In genomic region chr2:175730025-175730424, GRCh38 we compare ENCODE assay signal across 18 cellular contexts.
A peak's percentile ranks its signal among the peaks of the same experiment; 100 is the strongest.
DNase-seq lines count a peak whose midpoint lies in the region; FAIRE-seq and TF ChIP-seq lines count a peak whose summit lies in the region.
"Had no signal": no experiment of that assay in that cellular context is flagged by ENCODE, and none has a peak within 500 bp of the region (broad histone marks: within the 10 kb centered on the region; RNA-seq: fewer than 3 reads in every experiment).

No MANE protein-coding gene starts in this region.

- H3K4me3 Mint-ChIP-seq in activated T-helper 2 cell treated with anti-CD3 and anti-CD28 coated beads, Interferon-gamma antibody, Interleukin-2, Interleukin-4, amounts not matched to agents 10 μg/mL and 5 μg/mL and 100 μg/mL, durations not matched to agents 14 hours and 24 hours and 36 hours (ENCODE audit: low read depth), result no peak overlapping the region
- H3K4me3 Mint-ChIP-seq: B cell; CD8-positive, alpha-beta T cell; H9; IgD-negative memory B cell had no signal

- WGBS in hepatocyte (ENCODE audit: low lambda C conversion rate, missing lambda C conversion rate), result 22% methylated on average over 3 of the region's 3 CpGs
- WGBS in small intestine, 3 donors, result 5 to 48% (median 13%) methylated on average over 3 of the region's 3 CpGs

- H3K4me1 ChIP-seq in hepatocyte (ENCODE audit: insufficient read depth) (peaks cover 21% of the 10 kb centered on the region), small intestine (ENCODE audit: control insufficient read depth in 2 of 2, insufficient read depth in 1 of 2, low read depth in 1 of 2, low read length in 1 of 2) (peaks cover 1 to 4% of the 10 kb centered on the region in 2 donors)
- H3K4me1 ChIP-seq: BLaER1 treated with 17β-estradiol and CSF1 and Interleukin-3, amounts not matched to agents 10 nM and 100 nM had no signal

- H3K27ac Mint-ChIP-seq in activated T-helper 2 cell treated with anti-CD3 and anti-CD28 coated beads, Interferon-gamma antibody, Interleukin-2, Interleukin-4, amounts not matched to agents 10 μg/mL and 5 μg/mL and 100 μg/mL, durations not matched to agents 14 hours and 24 hours and 36 hours, result no peak overlapping the region
- H3K27ac Mint-ChIP-seq: B cell; CD8-positive, alpha-beta T cell; H9; IgD-negative memory B cell had no signal

- H3K4me2 ChIP-seq in hepatocyte, result peak overlapping the region; percentile 41
- H3K4me2 ChIP-seq: BLaER1 treated with 17β-estradiol and CSF1 and Interleukin-3, amounts not matched to agents 10 nM and 100 nM had no signal

- no peaks in the 10 kb centered on the region for H3K79me2 ChIP-seq in hepatocyte

- no peaks in the 10 kb centered on the region for H3K9me3 Mint-ChIP-seq in activated T-helper 2 cell treated with anti-CD3 and anti-CD28 coated beads, Interferon-gamma antibody, Interleukin-2, Interleukin-4, amounts not matched to agents 10 μg/mL and 5 μg/mL and 100 μg/mL, durations not matched to agents 14 hours and 24 hours and 36 hours
- H3K9me3 Mint-ChIP-seq: CD8-positive, alpha-beta T cell; H9 had no signal

- H3K27me3 Mint-ChIP-seq in activated T-helper 2 cell treated with anti-CD3 and anti-CD28 coated beads, Interferon-gamma antibody, Interleukin-2, Interleukin-4, amounts not matched to agents 10 μg/mL and 5 μg/mL and 100 μg/mL, durations not matched to agents 14 hours and 24 hours and 36 hours (ENCODE audit: low read depth), result no peaks in the 10 kb centered on the region
- H3K27me3 Mint-ChIP-seq: B cell, IgD-negative memory B cell had no signal

- intact Hi-C loops in activated T-helper 2 cell treated with anti-CD3 and anti-CD28 coated beads, Interferon-gamma antibody, Interleukin-2, Interleukin-4, amounts not matched to agents 10 μg/mL and 5 μg/mL and 100 μg/mL, durations not matched to agents 14 hours and 24 hours and 36 hours (cut with micrococcal nuclease), result no loop called here

- no peaks in the 10 kb centered on the region for H4K20me1 ChIP-seq in hepatocyte (ENCODE audit: insufficient read depth, poor library complexity, severe bottlenecking)
- H4K20me1 ChIP-seq: BLaER1 treated with 17β-estradiol and CSF1 and Interleukin-3, amounts not matched to agents 10 nM and 100 nM had no signal

- H3K9me2 ChIP-seq in hepatocyte (replicated peaks; ENCODE audit: insufficient read depth), result no peaks in the 10 kb centered on the region

- no peak for FAIRE-seq in small intestine (lab: Jason Lieb, UNC)
- FAIRE-seq: GM12878, H1 had no signal

- no peaks in the 10 kb centered on the region for H3K4me1 Mint-ChIP-seq in activated T-helper 2 cell treated with anti-CD3 and anti-CD28 coated beads, Interferon-gamma antibody, Interleukin-2, Interleukin-4, amounts not matched to agents 10 μg/mL and 5 μg/mL and 100 μg/mL, durations not matched to agents 14 hours and 24 hours and 36 hours (ENCODE audit: low read depth)
- H3K4me1 Mint-ChIP-seq: B cell, IgD-negative memory B cell had no signal

- H3K9ac ChIP-seq in SK-N-MC (ENCODE audit: insufficient read length), result no peak overlapping the region
- H3K9ac ChIP-seq: BLaER1 treated with 17β-estradiol and CSF1 and Interleukin-3, amounts not matched to agents 10 nM and 100 nM had no signal

- H3K4me3 ChIP-seq in SK-N-MC (peak overlapping the region; percentile 31; the same call in 1 of the 2 replicates), hepatocyte (no peak overlapping the region), small intestine (ENCODE audit: low read depth in 1 of 2, low read length in 2 of 2) (no peak overlapping the region)
- H3K4me3 ChIP-seq: BLaER1 treated with 17β-estradiol and CSF1 and Interleukin-3, amounts not matched to agents 10 nM and 100 nM; GM12878 had no signal

- peak; percentile 25 for DNase-seq in HuH-7 (ENCODE audit: low spot score)
- DNase-seq in SK-N-MC (ENCODE audit: low read depth, low spot score), result no peak
- DNase-seq in hepatocyte (ENCODE audit: low spot score), result no peak
- DNase-seq in small intestine, result peak; percentile 69
- DNase-seq in activated T-helper 2 cell treated with anti-CD3 and anti-CD28 coated beads, Interferon-gamma antibody, Interleukin-2, Interleukin-4, amounts not matched to agents 10 μg/mL and 5 μg/mL and 100 μg/mL, durations not matched to agents 14 hours and 24 hours and 36 hours (ENCODE audit: low spot score), result no peak
- DNase-seq in EL, result no peak
- no peak for DNase-seq in OCI-M1 (lab: John Stamatoyannopoulos, UW)
- DNase-seq in T-helper 1 cell, result no peak
- DNase-seq: 8988T; Calu3; CD8-positive, alpha-beta T cell; DMS79 treated with DMSO at 0.1 percent for 48 hours; H9 had no signal

- no peaks in the 10 kb centered on the region for H3K9me3 ChIP-seq in SK-N-MC (ENCODE audit: low read depth, low read length)
- no peaks in the 10 kb centered on the region for H3K9me3 ChIP-seq in hepatocyte (ENCODE audit: low read depth)
- no peaks in the 10 kb centered on the region for H3K9me3 ChIP-seq in small intestine (ENCODE audit: control insufficient read depth, low read depth)
- H3K9me3 ChIP-seq: BLaER1 treated with 17β-estradiol and CSF1 and Interleukin-3, amounts not matched to agents 10 nM and 100 nM had no signal

- no peak for TF ChIP-seq CTCF in hepatocyte (IDR thresholded peaks at IDR 0.05; ENCODE audit: poor library complexity)

- H3K27me3 ChIP-seq in hepatocyte (no peaks in the 10 kb centered on the region), small intestine (ENCODE audit: control insufficient read depth in 2 of 2, insufficient read depth in 2 of 2, low read length in 2 of 2) (no peaks in the 10 kb centered on the region)
- H3K27me3 ChIP-seq: BLaER1 treated with 17β-estradiol and CSF1 and Interleukin-3, amounts not matched to agents 10 nM and 100 nM had no signal

- H3K27ac ChIP-seq in SK-N-MC, result peak overlapping the region; percentile 63; the same call in 1 of the 2 replicates
- no peak overlapping the region for H3K27ac ChIP-seq in hepatocyte
- H3K27ac ChIP-seq in small intestine (ENCODE audit: low read depth in 1 of 2, low read length in 1 of 2), result no peak overlapping the region
- H3K27ac ChIP-seq: BLaER1 treated with 17β-estradiol and CSF1 and Interleukin-3, amounts not matched to agents 10 nM and 100 nM had no signal

- no peak overlapping the region for H2AFZ ChIP-seq in hepatocyte

- no peaks in the 10 kb centered on the region for H3K36me3 Mint-ChIP-seq in activated T-helper 2 cell treated with anti-CD3 and anti-CD28 coated beads, Interferon-gamma antibody, Interleukin-2, Interleukin-4, amounts not matched to agents 10 μg/mL and 5 μg/mL and 100 μg/mL, durations not matched to agents 14 hours and 24 hours and 36 hours (ENCODE audit: low read depth)
- H3K36me3 Mint-ChIP-seq: CD8-positive, alpha-beta T cell; IgD-negative memory B cell had no signal

- H3K36me3 ChIP-seq in SK-N-MC (ENCODE audit: insufficient read depth, low read length) (no peaks in the 10 kb centered on the region), hepatocyte (replicated peaks; ENCODE audit: insufficient read depth, low read depth) (no peaks in the 10 kb centered on the region), small intestine (ENCODE audit: control insufficient read depth in 2 of 2, insufficient read depth in 2 of 2, low read length in 2 of 2) (no peaks in the 10 kb centered on the region)
- H3K36me3 ChIP-seq: BLaER1 treated with 17β-estradiol and CSF1 and Interleukin-3, amounts not matched to agents 10 nM and 100 nM had no signal

Comparison
In these comparisons a context has a peak if more than half of its experiments do, and no peak if none do; other contexts are left out.
1. DNase-seq: peak in HuH-7 (single experiment) and small intestine (single experiment); none in SK-N-MC (single experiment), hepatocyte (single experiment), activated T-helper 2 cell treated with anti-CD3 and anti-CD28 coated beads, Interferon-gamma antibody, Interleukin-2, Interleukin-4, amounts not matched to agents 10 μg/mL and 5 μg/mL and 100 μg/mL, durations not matched to agents 14 hours and 24 hours and 36 hours (single experiment), EL (single experiment), OCI-M1 (single experiment) and T-helper 1 cell (0 of 5).